ENCODE assay signal across 22 cellular contexts in genomic region chr15:26640601-26641000, GRCh38.
A peak's percentile ranks its signal among the peaks of the same experiment; 100 is the strongest.
DNase-seq lines count a peak whose midpoint lies in the region; ATAC-seq and TF ChIP-seq lines count a peak whose summit lies in the region.
"Had no signal": no experiment of that assay in that cellular context is flagged by ENCODE, and none has a peak within 500 bp of the region (broad histone marks: within the 10 kb centered on the region; RNA-seq: fewer than 3 reads in every experiment).

No MANE protein-coding gene starts in this region.

- H3K4me1 Mint-ChIP-seq in endodermal cell: peaks cover 12% of the 10 kb centered on the region
- H3K4me1 Mint-ChIP-seq: B cell; CD8-positive, alpha-beta memory T cell had no signal

- H3K36me3 ChIP-seq in endodermal cell (ENCODE audit: control insufficient read depth, insufficient read depth, low read length): no peaks in the 10 kb centered on the region
- H3K36me3 ChIP-seq: BLaER1 treated with 17β-estradiol and CSF1 and Interleukin-3, amounts not matched to agents 10 nM and 100 nM had no signal

- peaks cover under 1% of the 10 kb centered on the region for H3K4me1 ChIP-seq in endodermal cell (ENCODE audit: control insufficient read depth, insufficient read depth, low read length)
- H3K4me1 ChIP-seq: BLaER1 treated with 17β-estradiol and CSF1 and Interleukin-3, amounts not matched to agents 10 nM and 100 nM had no signal

- no peaks in the 10 kb centered on the region for H3K9me3 ChIP-seq in endodermal cell (ENCODE audit: control insufficient read depth, low read length)
- H3K9me3 ChIP-seq: A549; BLaER1 treated with 17β-estradiol and CSF1 and Interleukin-3, amounts not matched to agents 10 nM and 100 nM had no signal

- H3K9ac ChIP-seq in endodermal cell (ENCODE audit: extremely low read depth, low read length, poor library complexity, severe bottlenecking): no peak overlapping the region
- H3K9ac ChIP-seq: BLaER1 treated with 17β-estradiol and CSF1 and Interleukin-3, amounts not matched to agents 10 nM and 100 nM had no signal

- in situ Hi-C loops in G401 (cut with HindIII; ENCODE audit: low sequenced_read_pairs): no loop called here

- no peak overlapping the region for H3K27ac Mint-ChIP-seq in endodermal cell
- H3K27ac Mint-ChIP-seq: B cell; CD4-positive, alpha-beta T cell; CD8-positive, alpha-beta memory T cell had no signal

- no peak overlapping the region for H3K4me3 ChIP-seq in endodermal cell (ENCODE audit: low read length)
- H3K4me3 ChIP-seq: A549; BLaER1 treated with 17β-estradiol and CSF1 and Interleukin-3, amounts not matched to agents 10 nM and 100 nM had no signal

- no peak overlapping the region for H3K4me3 Mint-ChIP-seq in endodermal cell
- H3K4me3 Mint-ChIP-seq: B cell; CD4-positive, alpha-beta T cell had no signal

- WGBS in endodermal cell (ENCODE audit: insufficient coverage in 1 of 2, insufficient read length in 1 of 2), 2 experiments: 92 to 96% methylated on average over 4 to 5 of the region's 5 CpGs

- no peak for ATAC-seq in GM19328 (IDR thresholded peaks at IDR 0.05; ENCODE audit: unreplicated experiment)
- ATAC-seq: A549 had no signal

- H3K27me3 ChIP-seq in endodermal cell (ENCODE audit: control insufficient read depth, insufficient read depth, low read length, poor library complexity, severe bottlenecking): no peaks in the 10 kb centered on the region
- H3K27me3 ChIP-seq: BLaER1 treated with 17β-estradiol and CSF1 and Interleukin-3, amounts not matched to agents 10 nM and 100 nM had no signal

- no peaks in the 10 kb centered on the region for H3K9me3 Mint-ChIP-seq in endodermal cell

- H3K27me3 Mint-ChIP-seq in endodermal cell (ENCODE audit: insufficient read depth): no peaks in the 10 kb centered on the region
- H3K27me3 Mint-ChIP-seq: B cell; CD4-positive, alpha-beta T cell had no signal

- TF ChIP-seq CTCF in endodermal cell (conservative IDR thresholded peaks at IDR 0.05): no peak

- no peak overlapping the region for H3K27ac ChIP-seq in endodermal cell (ENCODE audit: low read depth, low read length)
- H3K27ac ChIP-seq: 22Rv1; BLaER1 treated with 17β-estradiol and CSF1 and Interleukin-3, amounts not matched to agents 10 nM and 100 nM; C4-2B had no signal

- DNase-seq in G401 (ENCODE audit: low spot score) (peak; percentile 65), cerebellar cortex (ENCODE audit: low spot score) (peak; percentile 55), endodermal cell (peak; percentile 1), NCI-H1436 (lab: John Stamatoyannopoulos, UW) (no peak), NCI-H1436 treated with DMSO at 0.1 percent for 48 hours (lab: John Stamatoyannopoulos, UW) (no peak)
- DNase-seq: AML-193; CD4-positive, alpha-beta T cell; CD8-positive, alpha-beta memory T cell; COR-L47; DMS 273 treated with DMSO at 0.1 percent for 48 hours; DMS153; DMS53; DMS79; DND-41; EL; GF-D8 had no signal

- peaks cover 8% of the 10 kb centered on the region for H3K36me3 Mint-ChIP-seq in endodermal cell (ENCODE audit: low read depth)
- H3K36me3 Mint-ChIP-seq: CD8-positive, alpha-beta memory T cell had no signal

Comparison
In these comparisons a context has a peak if more than half of its experiments do, and no peak if none do; other contexts are left out.
1. DNase-seq: peak in G401 (single experiment), cerebellar cortex (single experiment) and endodermal cell (single experiment); none in NCI-H1436 (single experiment) and NCI-H1436 treated with DMSO at 0.1 percent for 48 hours (single experiment).